ENCODE assay signal across 8 cellular contexts in the genomic region with DNA sequence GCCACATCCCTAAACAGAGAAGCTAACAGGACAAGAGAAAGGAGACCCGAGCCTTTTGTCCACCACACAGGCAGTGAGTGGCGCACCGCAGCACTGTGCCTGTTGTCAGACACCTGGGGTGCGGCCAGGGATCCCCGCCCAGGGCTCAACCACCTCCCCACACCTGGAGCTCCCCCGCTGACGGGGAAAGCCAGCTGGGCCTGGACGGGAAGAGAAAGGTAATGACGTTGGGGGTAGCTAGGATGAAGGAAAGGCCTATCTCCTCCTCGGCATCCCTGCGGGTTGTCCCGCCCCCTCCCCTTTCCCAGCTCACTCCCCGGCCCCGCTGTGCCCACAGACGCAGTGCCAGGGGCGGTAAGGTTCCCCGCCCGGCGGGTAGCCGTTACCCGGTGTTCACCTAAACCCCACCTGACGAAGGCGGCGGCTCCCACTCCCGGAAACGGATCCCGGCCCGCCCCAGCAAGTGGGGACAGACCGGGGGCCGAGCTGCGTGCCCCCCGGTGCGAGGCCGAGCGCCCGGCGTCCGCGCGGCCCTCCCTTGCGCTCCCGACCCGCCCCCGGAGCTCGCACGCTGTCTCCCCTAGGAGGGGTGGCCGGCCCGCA. TPM values are rescaled to one million over a fixed set of nuclear protein-coding genes. Genes with fewer than 3 reads are reported as not detected.
DNase-seq lines count a peak whose midpoint lies in the region; ATAC-seq and TF ChIP-seq lines count a peak whose summit lies in the region.

No MANE protein-coding gene starts in this region.

- no peaks in the 10 kb centered on the region for H3K9me3 Mint-ChIP-seq in CD4-positive, alpha-beta memory T cell
- no peaks in the 10 kb centered on the region for H3K9me3 Mint-ChIP-seq in naive thymus-derived CD8-positive, alpha-beta T cell

- H3K27ac Mint-ChIP-seq in CD4-positive, alpha-beta memory T cell, result peak overlapping the region; percentile 91 to 98 (median 97)
- H3K27ac Mint-ChIP-seq in naive thymus-derived CD8-positive, alpha-beta T cell, result peak overlapping the region; percentile 93 to 99 (median 97)

- POLR2A ChIA-PET in CD4-positive, alpha-beta memory T cell (lab: Charles Lee; ENCODE audit: partially characterized antibody), result interaction anchor here (0.7 to 5.3 kb wide), 25 partner anchors 8 to 265 kb away, joined by 3 to 67 read pairs (median 6); a partner anchor contains a TSS
- POLR2A ChIA-PET in naive thymus-derived CD8-positive, alpha-beta T cell (lab: Charles Lee), result interaction anchor here (0.6 to 4.0 kb wide), 14 partner anchors 9 to 618 kb away, joined by 3 to 45 read pairs (median 6); a partner anchor contains a TSS

- ATAC-seq in GM21526 (IDR thresholded peaks at IDR 0.05; ENCODE audit: low FRiP score, unreplicated experiment), result peak; percentile 7
- peak; percentile 8 to 9 for ATAC-seq in naive thymus-derived CD8-positive, alpha-beta T cell
- no peak for ATAC-seq in GM21619 (IDR thresholded peaks at IDR 0.05; ENCODE audit: unreplicated experiment)

- no peak for TF ChIP-seq EP300 in tibial nerve (IDR thresholded peaks at IDR 0.05)

- TF ChIP-seq CTCF in LNCaP clone FGC (IDR thresholded peaks at IDR 0.05; ENCODE audit: control insufficient read depth, extremely low read depth, insufficient read depth) (no peak; the same call in 1 of the 2 replicates), epithelial cell of esophagus (IDR thresholded peaks at IDR 0.05; ENCODE audit: insufficient read depth, low read depth, low read length, missing control alignments) (no peak), tibial nerve (IDR thresholded peaks at IDR 0.05) (no peak)

- H3K36me3 ChIP-seq in CD4-positive, alpha-beta memory T cell (ENCODE audit: insufficient read depth, low read length), result peaks cover 40% of the 10 kb centered on the region
- peaks cover 0 to 38% (median 32%) of the 10 kb centered on the region in 3 donors for H3K36me3 ChIP-seq in tibial nerve

- peaks cover 27% of the 10 kb centered on the region for H3K4me1 ChIP-seq in CD4-positive, alpha-beta memory T cell (ENCODE audit: insufficient read depth, low read length)
- H3K4me1 ChIP-seq in tibial nerve, result peaks cover 0 to 26% (median 15%) of the 10 kb centered on the region in 4 donors

- peaks cover 34 to 54% of the 10 kb centered on the region in 2 donors for H3K36me3 Mint-ChIP-seq in CD4-positive, alpha-beta memory T cell
- H3K36me3 Mint-ChIP-seq in naive thymus-derived CD8-positive, alpha-beta T cell, result peaks cover 4 to 51% (median 12%) of the 10 kb centered on the region in 3 donors

- no peaks in the 10 kb centered on the region for H3K27me3 ChIP-seq in CD4-positive, alpha-beta memory T cell (ENCODE audit: insufficient read depth, low read length)
- H3K27me3 ChIP-seq in tibial nerve, result no peaks in the 10 kb centered on the region

- no peaks in the 10 kb centered on the region for H3K9me3 ChIP-seq in CD4-positive, alpha-beta memory T cell (ENCODE audit: control insufficient read depth in 1 of 2, low read length in 2 of 2)
- no peaks in the 10 kb centered on the region for H3K9me3 ChIP-seq in tibial nerve

- CTCF ChIA-PET in CD4-positive, alpha-beta memory T cell (lab: Charles Lee; ENCODE audit: partially characterized antibody), result interaction anchor here (0.6 to 2.5 kb wide), 11 partner anchors 10 to 140 kb away, joined by 3 to 17 read pairs (median 4); a partner anchor contains a TSS

- peak; percentile 38 to 79 (median 50) for DNase-seq in CD4-positive, alpha-beta memory T cell
- DNase-seq in LNCaP clone FGC (ENCODE audit: low read depth) (no peak), epithelial cell of esophagus (ENCODE audit: low read depth) (peak; percentile 64), tibial nerve (ENCODE audit: low spot score in 2 of 2) (no peak)
- DNase-seq in activated CD8-positive, alpha-beta memory T cell treated with anti-CD3 and anti-CD28 coated beads for 4 hours (ENCODE audit: low read depth in 2 of 2), result peak; percentile 16 to 18
- DNase-seq in naive thymus-derived CD8-positive, alpha-beta T cell, result peak; percentile 15 to 70 (median 41)

- peak overlapping the region; percentile 92 to 98 (median 97) for H3K4me3 Mint-ChIP-seq in CD4-positive, alpha-beta memory T cell
- peak overlapping the region; percentile 91 to 99 (median 96) for H3K4me3 Mint-ChIP-seq in naive thymus-derived CD8-positive, alpha-beta T cell

- peak overlapping the region; percentile 78 to 82 for H3K4me3 ChIP-seq in CD4-positive, alpha-beta memory T cell (ENCODE audit: low read length in 2 of 2)
- H3K4me3 ChIP-seq in LNCaP clone FGC (ENCODE audit: low read depth, low read length) (peak overlapping the region; percentile 93), epithelial cell of esophagus (ENCODE audit: low read length) (peak overlapping the region; percentile 72), tibial nerve (peak overlapping the region; percentile 91 to 99 (median 96))

- WGBS in tibial nerve, 2 donors, result 0 to 1% methylated on average over 17 to 27 of the region's 48 CpGs

- peak overlapping the region; percentile 91 for H3K27ac ChIP-seq in CD4-positive, alpha-beta memory T cell (ENCODE audit: low read depth, low read length)
- peak overlapping the region; percentile 78 to 96 (median 91) for H3K27ac ChIP-seq in tibial nerve

- H3K4me1 Mint-ChIP-seq in CD4-positive, alpha-beta memory T cell, result peaks cover 24 to 59% (median 43%) of the 10 kb centered on the region in 4 donors
- H3K4me1 Mint-ChIP-seq in naive thymus-derived CD8-positive, alpha-beta T cell, result peaks cover 18 to 43% (median 36%) of the 10 kb centered on the region in 4 donors

- no peak for TF ChIP-seq POLR2A in tibial nerve (IDR thresholded peaks at IDR 0.05)

- intact Hi-C loops in CD4-positive, alpha-beta memory T cell (cut with micrococcal nuclease), result loop anchor here (2.0 kb wide), 1 partner anchor 140 kb away; no protein-coding TSS in a partner anchor

- H3K27me3 Mint-ChIP-seq in CD4-positive, alpha-beta memory T cell, result no peaks in the 10 kb centered on the region
- no peaks in the 10 kb centered on the region for H3K27me3 Mint-ChIP-seq in naive thymus-derived CD8-positive, alpha-beta T cell

RNA-seq across cellular contexts. Expression of a gene that starts 0.5 kb away (rescaled TPM):
- 100 to 1,000 TPM; 136 to 146 TPM for total RNA-seq in CD4-positive, alpha-beta memory T cell
- polyA plus RNA-seq in CD4-positive, alpha-beta memory T cell, result 10 to 100 TPM; 24.1 to 27.9 TPM
- 10 to 100 TPM; 65.1 to 69.6 TPM for total RNA-seq in naive thymus-derived CD8-positive, alpha-beta T cell
- polyA plus RNA-seq in naive thymus-derived CD8-positive, alpha-beta T cell, result 10 to 100 TPM; 14.1 to 17.1 (median 15.8) TPM
- total RNA-seq in tibial nerve, result 100 to 1,000 TPM in 1 of 4 donors, 10 to 100 TPM in 3; 78.1 to 102 (median 91.3) TPM

RNA-seq across cellular contexts. Expression of a gene that starts 11.1 kb away (rescaled TPM):
- 10 to 100 TPM; 56.2 to 61.2 TPM for total RNA-seq in CD4-positive, alpha-beta memory T cell
- 10 to 100 TPM; 36.0 to 61.7 TPM for polyA plus RNA-seq in CD4-positive, alpha-beta memory T cell
- total RNA-seq in naive thymus-derived CD8-positive, alpha-beta T cell, result 10 to 100 TPM; 63.3 to 68.0 TPM
- 10 to 100 TPM; 43.2 to 58.4 (median 44.8) TPM for polyA plus RNA-seq in naive thymus-derived CD8-positive, alpha-beta T cell
- 10 to 100 TPM; 25.8 to 54.9 (median 37.1) TPM for total RNA-seq in tibial nerve

RNA-seq across cellular contexts. Expression of a gene that starts 25.8 kb away (rescaled TPM):
- 10 to 100 TPM; 14.6 to 14.8 TPM for total RNA-seq in CD4-positive, alpha-beta memory T cell
- 10 to 100 TPM; 10.6 to 13.0 TPM for polyA plus RNA-seq in CD4-positive, alpha-beta memory T cell
- 10 to 100 TPM; 15.3 to 17.1 TPM for total RNA-seq in naive thymus-derived CD8-positive, alpha-beta T cell
- polyA plus RNA-seq in naive thymus-derived CD8-positive, alpha-beta T cell, result 10 to 100 TPM in 2 of 3 donors, 1 to 10 TPM in 1; 9.7 to 12.8 (median 12.1) TPM
- total RNA-seq in tibial nerve, result 10 to 100 TPM; 24.6 to 32.2 (median 29.2) TPM

RNA-seq across cellular contexts. Expression of a gene that starts 28.2 kb away (rescaled TPM):
- total RNA-seq in CD4-positive, alpha-beta memory T cell, result 1 to 10 TPM; 5.1 to 5.8 TPM
- 10 to 100 TPM; 17.7 to 21.2 TPM for polyA plus RNA-seq in CD4-positive, alpha-beta memory T cell
- total RNA-seq in naive thymus-derived CD8-positive, alpha-beta T cell, result 1 to 10 TPM; 6.9 to 8.0 TPM
- 10 to 100 TPM; 20.0 to 32.7 (median 24.3) TPM for polyA plus RNA-seq in naive thymus-derived CD8-positive, alpha-beta T cell
- total RNA-seq in tibial nerve, result 10 to 100 TPM in 3 of 4 donors, 1 to 10 TPM in 1; 6.7 to 18.3 (median 10.6) TPM

RNA-seq across cellular contexts. Expression of a gene that starts 37.9 kb away (rescaled TPM):
- total RNA-seq in CD4-positive, alpha-beta memory T cell, result 10 to 100 TPM; 89.2 to 97.3 TPM
- polyA plus RNA-seq in CD4-positive, alpha-beta memory T cell, result 100 to 1,000 TPM in 1 of 2 donors, 10 to 100 TPM in 1; 92.1 to 116 TPM
- total RNA-seq in naive thymus-derived CD8-positive, alpha-beta T cell, result 100 to 1,000 TPM; 100 to 109 TPM
- polyA plus RNA-seq in naive thymus-derived CD8-positive, alpha-beta T cell, result 10 to 100 TPM; 73.0 to 97.6 (median 86.1) TPM
- total RNA-seq in tibial nerve, result 10 to 100 TPM; 64.7 to 92.0 (median 81.8) TPM

Comparison
In these comparisons a context has a peak if more than half of its experiments do, and no peak if none do; other contexts are left out.
1. DNase-seq: peak in CD4-positive, alpha-beta memory T cell (5 of 5), activated CD8-positive, alpha-beta memory T cell treated with anti-CD3 and anti-CD28 coated beads for 4 hours (2 of 2), epithelial cell of esophagus (single experiment) and naive thymus-derived CD8-positive, alpha-beta T cell (10 of 10); none in LNCaP clone FGC (single experiment) and tibial nerve (0 of 2).
2. Peak in every context shown above with its lines, with median percentiles within 50 percentile points of each other: H3K4me3 ChIP-seq.